ENCODE assay signal across 8 cellular contexts in genomic region chr18:76803814-76804213, GRCh38. TPM values are rescaled to one million over a fixed set of nuclear protein-coding genes. Genes with fewer than 3 reads are reported as not detected.
DNase-seq lines count a peak whose midpoint lies in the region; ATAC-seq and TF ChIP-seq lines count a peak whose summit lies in the region.

No MANE protein-coding gene starts in this region.

- no CpG with 5 or more reads among the region's 11 CpGs for WGBS in trophoblast cell (ENCODE audit: extremely low coverage, insufficient coverage, insufficient read length)

- H3K4me2 ChIP-seq in Karpas-422 (ENCODE audit: low read depth, low read length, poor library complexity, severe bottlenecking) (peak overlapping the region; percentile 78), trophoblast cell (ENCODE audit: low read length) (peak overlapping the region; percentile 25)

- no peak overlapping the region for H3K27ac Mint-ChIP-seq in activated T-helper 1 cell treated with anti-CD3 and anti-CD28 coated beads, Interleukin-12 subunit alpha, Interleukin-12 subunit beta, Interleukin-2, Interleukin-4 antibody, amounts not matched to agents 30 ng/mL and 10 ng/mL and 1 ng/mL, durations not matched to agents 14 hours and 24 hours and 36 hours

- H2BK120ac ChIP-seq in trophoblast cell (ENCODE audit: insufficient read depth, low read length, poor library complexity), result no peak overlapping the region

- no peak overlapping the region for H2AK5ac ChIP-seq in trophoblast cell (ENCODE audit: low read length)

- H3K79me2 ChIP-seq in Karpas-422 (ENCODE audit: low read length), result no peaks in the 10 kb centered on the region
- no peaks in the 10 kb centered on the region for H3K79me2 ChIP-seq in trophoblast cell (ENCODE audit: control insufficient read depth, insufficient read depth, low read length, poor library complexity)

- H4K20me1 ChIP-seq in Karpas-422 (ENCODE audit: insufficient read depth, low read depth, low read length), result no peaks in the 10 kb centered on the region

- no peaks in the 10 kb centered on the region for H3K27me3 ChIP-seq in Karpas-422 (ENCODE audit: low read length)
- H3K27me3 ChIP-seq in trophoblast cell (ENCODE audit: insufficient read depth, low read length), result no peaks in the 10 kb centered on the region
- no peaks in the 10 kb centered on the region for H3K27me3 ChIP-seq in vagina

- no peak overlapping the region for H2BK5ac ChIP-seq in trophoblast cell (ENCODE audit: low read depth, low read length, poor library complexity)

- intact Hi-C loops in activated T-helper 1 cell treated with anti-CD3 and anti-CD28 coated beads, Interleukin-12 subunit alpha, Interleukin-12 subunit beta, Interleukin-2, Interleukin-4 antibody, amounts not matched to agents 30 ng/mL and 10 ng/mL and 1 ng/mL, durations not matched to agents 14 hours and 24 hours and 36 hours (cut with micrococcal nuclease), result loop anchor here (1.0 to 5.0 kb wide), 4 partner anchors 17 to 847 kb away; no protein-coding TSS in a partner anchor
- intact Hi-C loops in vagina (cut with DNase I), result loop anchor here (10.0 kb wide), 2 partner anchors 71 to 181 kb away; no protein-coding TSS in a partner anchor

- CTCF ChIA-PET in RWPE1 (lab: Yijun Ruan, JAX), result interaction anchor here (0.6 to 1.9 kb wide), 13 partner anchors 9 to 899 kb away, joined by 3 to 14 read pairs (median 4); no protein-coding TSS in a partner anchor

- H3K14ac ChIP-seq in trophoblast cell (ENCODE audit: low read length), result no peak overlapping the region

- peak; percentile 96 for TF ChIP-seq CTCF in RWPE1 (conservative IDR thresholded peaks at IDR 0.05; ENCODE audit: low read depth)
- peak; percentile 9 to 70 (median 68) for TF ChIP-seq CTCF in vagina (IDR thresholded peaks at IDR 0.05)

- H3K4ac ChIP-seq in trophoblast cell (ENCODE audit: low read depth, low read length), result no peak overlapping the region

- no peak overlapping the region for H3K27ac ChIP-seq in Karpas-422 (ENCODE audit: low read length)
- H3K27ac ChIP-seq in RWPE1, result no peak overlapping the region
- no peak overlapping the region for H3K27ac ChIP-seq in trophoblast cell (ENCODE audit: low read depth, low read length)
- H3K27ac ChIP-seq in vagina, result no peak overlapping the region

- H3K4me1 ChIP-seq in Karpas-422 (ENCODE audit: low read length) (peaks cover 23% of the 10 kb centered on the region), trophoblast cell (ENCODE audit: control insufficient read depth in 1 of 2, insufficient read depth in 2 of 2, low read length in 2 of 2) (peaks cover 0 to 2% of the 10 kb centered on the region in 2 experiments), vagina (peaks cover 12% of the 10 kb centered on the region)

- H3K9ac ChIP-seq in Karpas-422 (ENCODE audit: low read length) (peak overlapping the region; percentile 53), trophoblast cell (ENCODE audit: low read length) (no peak overlapping the region)

- H3K9me3 Mint-ChIP-seq in activated T-helper 1 cell treated with anti-CD3 and anti-CD28 coated beads, Interleukin-12 subunit alpha, Interleukin-12 subunit beta, Interleukin-2, Interleukin-4 antibody, amounts not matched to agents 30 ng/mL and 10 ng/mL and 1 ng/mL, durations not matched to agents 14 hours and 24 hours and 36 hours, result peaks cover 2% of the 10 kb centered on the region

- H3K4me1 Mint-ChIP-seq in activated T-helper 1 cell treated with anti-CD3 and anti-CD28 coated beads, Interleukin-12 subunit alpha, Interleukin-12 subunit beta, Interleukin-2, Interleukin-4 antibody, amounts not matched to agents 30 ng/mL and 10 ng/mL and 1 ng/mL, durations not matched to agents 14 hours and 24 hours and 36 hours (ENCODE audit: low read depth), result peaks cover 8% of the 10 kb centered on the region

- no peak overlapping the region for H3K23ac ChIP-seq in trophoblast cell (ENCODE audit: low read length)

- H3K36me3 ChIP-seq in Karpas-422 (ENCODE audit: insufficient read depth, low read length) (no peaks in the 10 kb centered on the region), trophoblast cell (ENCODE audit: control insufficient read depth in 1 of 2, insufficient read depth in 2 of 2, low read length in 2 of 2) (peaks cover 0 to 3% of the 10 kb centered on the region in 2 experiments), vagina (no peaks in the 10 kb centered on the region)

- H3K4me3 Mint-ChIP-seq in activated T-helper 1 cell treated with anti-CD3 and anti-CD28 coated beads, Interleukin-12 subunit alpha, Interleukin-12 subunit beta, Interleukin-2, Interleukin-4 antibody, amounts not matched to agents 30 ng/mL and 10 ng/mL and 1 ng/mL, durations not matched to agents 14 hours and 24 hours and 36 hours, result no peak overlapping the region

- H2AFZ ChIP-seq in Karpas-422 (ENCODE audit: low read length) (peak overlapping the region; percentile 87), trophoblast cell (ENCODE audit: insufficient read depth, low read length, poor library complexity) (no peak overlapping the region)

- no peak overlapping the region for H4K91ac ChIP-seq in trophoblast cell (ENCODE audit: low read depth, low read length)

- POLR2A ChIA-PET in RWPE1 (lab: Yijun Ruan, JAX; ENCODE audit: low non-redundant PET), result interaction anchor here (0.6 kb wide), 1 partner anchor 8 kb away, joined by 6 read pairs; no protein-coding TSS in a partner anchor

- no peak overlapping the region for H4K8ac ChIP-seq in trophoblast cell (ENCODE audit: low read depth, low read length)

- H3K4me3 ChIP-seq in Karpas-422 (ENCODE audit: low read length) (peak overlapping the region; percentile 57), trophoblast cell (ENCODE audit: low read depth, low read length) (no peak overlapping the region), vagina (no peak overlapping the region)

- DNase-seq in DMS53 (lab: John Stamatoyannopoulos, UW), result peak; percentile 94
- DNase-seq in Karpas-422, result peak; percentile 94
- DNase-seq in RWPE1 (ENCODE audit: low spot score), result peak; percentile 68
- DNase-seq in activated T-helper 1 cell treated with anti-CD3 and anti-CD28 coated beads, Interleukin-12 subunit alpha, Interleukin-12 subunit beta, Interleukin-2, Interleukin-4 antibody, amounts not matched to agents 30 ng/mL and 10 ng/mL and 1 ng/mL, durations not matched to agents 14 hours and 24 hours and 36 hours (ENCODE audit: low spot score), result peak; percentile 52
- peak; percentile 59 for DNase-seq in foreskin melanocyte
- peak; percentile 37 to 74 for DNase-seq in trophoblast cell
- DNase-seq in vagina (ENCODE audit: extremely low spot score in 2 of 2), result no peak

- ATAC-seq in GM21528 (IDR thresholded peaks at IDR 0.05; ENCODE audit: low FRiP score, unreplicated experiment), result peak; percentile 81

- peaks cover 8% of the 10 kb centered on the region for H3K27me3 Mint-ChIP-seq in activated T-helper 1 cell treated with anti-CD3 and anti-CD28 coated beads, Interleukin-12 subunit alpha, Interleukin-12 subunit beta, Interleukin-2, Interleukin-4 antibody, amounts not matched to agents 30 ng/mL and 10 ng/mL and 1 ng/mL, durations not matched to agents 14 hours and 24 hours and 36 hours (ENCODE audit: insufficient read depth)

- no peak for TF ChIP-seq POLR2A in vagina (IDR thresholded peaks at IDR 0.05)

- no peak overlapping the region for H3K18ac ChIP-seq in trophoblast cell (ENCODE audit: low read length)

- H3K36me3 Mint-ChIP-seq in activated T-helper 1 cell treated with anti-CD3 and anti-CD28 coated beads, Interleukin-12 subunit alpha, Interleukin-12 subunit beta, Interleukin-2, Interleukin-4 antibody, amounts not matched to agents 30 ng/mL and 10 ng/mL and 1 ng/mL, durations not matched to agents 14 hours and 24 hours and 36 hours (ENCODE audit: low read depth), result peaks cover 3% of the 10 kb centered on the region

- no peaks in the 10 kb centered on the region for H3K9me3 ChIP-seq in Karpas-422 (ENCODE audit: low read length)
- no peaks in the 10 kb centered on the region for H3K9me3 ChIP-seq in trophoblast cell (ENCODE audit: insufficient read depth, low read depth, low read length)
- H3K9me3 ChIP-seq in vagina, result no peaks in the 10 kb centered on the region

- no peak overlapping the region for H2BK12ac ChIP-seq in trophoblast cell (ENCODE audit: low read length)

- no peaks in the 10 kb centered on the region for H3K79me1 ChIP-seq in trophoblast cell (ENCODE audit: low read length)

- H3K9me2 ChIP-seq in Karpas-422 (replicated peaks; ENCODE audit: insufficient read depth, low read length), result no peaks in the 10 kb centered on the region

- no peak overlapping the region for H4K12ac ChIP-seq in trophoblast cell (ENCODE audit: low read depth, low read length)

RNA-seq across cellular contexts. Expression of gene ZNF236, which starts 18.5 kb away (rescaled TPM):
- 27.1 and 28.7 TPM in 2 replicates for total RNA-seq in Karpas-422 (2014; rRNA removed; shearing (Covaris generic); ENCODE audit: low replicate concordance)
- total RNA-seq in activated T-helper 1 cell treated with anti-CD3 and anti-CD28 coated beads, Interleukin-12 subunit alpha, Interleukin-12 subunit beta, Interleukin-2, Interleukin-4 antibody, amounts not matched to agents 30 ng/mL and 10 ng/mL and 1 ng/mL, durations not matched to agents 14 hours and 24 hours and 36 hours, result 18.0 and 21.5 TPM in 2 replicates
- 6.3 and 7.1 TPM in 2 replicates for polyA plus RNA-seq in trophoblast cell (2013)
- total RNA-seq in vagina, result 14.5 TPM

Comparison
In these comparisons a context has a peak if more than half of its experiments do, and no peak if none do; other contexts are left out.
1. DNase-seq: peak in DMS53 (single experiment), Karpas-422 (single experiment), RWPE1 (single experiment), activated T-helper 1 cell treated with anti-CD3 and anti-CD28 coated beads, Interleukin-12 subunit alpha, Interleukin-12 subunit beta, Interleukin-2, Interleukin-4 antibody, amounts not matched to agents 30 ng/mL and 10 ng/mL and 1 ng/mL, durations not matched to agents 14 hours and 24 hours and 36 hours (single experiment), foreskin melanocyte (single experiment) and trophoblast cell (2 of 2); none in vagina (0 of 2).